In the genomic region with DNA sequence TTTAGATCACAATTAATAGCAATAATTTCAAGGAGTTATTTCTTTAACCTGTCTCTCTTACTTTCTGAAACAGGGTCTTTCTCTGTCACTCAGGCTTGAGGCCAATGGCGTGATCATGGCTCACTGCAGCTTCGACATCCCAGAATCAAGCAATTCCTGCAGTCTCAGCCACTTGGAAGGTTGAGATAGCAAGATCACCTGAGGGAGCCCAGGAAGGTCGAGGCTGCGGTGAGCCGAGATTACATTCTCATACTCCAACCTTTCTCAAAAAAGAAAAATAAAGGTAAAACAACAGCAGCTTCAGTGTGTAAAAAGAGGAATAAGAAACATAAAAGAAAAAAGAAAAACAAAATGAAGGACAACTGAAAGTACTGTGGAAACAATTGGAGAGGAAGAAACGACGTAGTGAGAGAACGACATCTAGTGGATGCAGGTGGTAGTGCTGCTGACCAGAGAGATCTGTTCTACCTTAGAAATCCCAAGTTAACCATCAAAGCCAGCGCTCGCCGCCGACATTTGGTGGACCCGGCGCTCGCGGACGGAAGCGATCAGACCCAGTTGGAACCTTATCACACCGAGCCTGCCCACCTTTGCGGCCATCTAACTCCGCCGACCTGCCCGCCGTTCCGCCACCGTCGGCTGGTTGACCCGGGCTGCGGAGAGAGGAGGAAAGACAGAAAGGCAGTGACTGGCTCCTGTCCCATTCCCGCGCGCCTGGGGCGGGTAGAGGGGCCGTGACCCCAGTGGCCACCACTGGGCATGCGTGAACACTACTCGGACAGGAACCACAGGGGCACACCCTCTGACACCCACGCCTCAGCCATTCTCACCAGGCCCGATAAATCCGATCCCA, we compare ENCODE assay signal across 8 cellular contexts.
A peak's percentile ranks its signal among the peaks of the same experiment; 100 is the strongest.
DNase-seq lines count a peak whose midpoint lies in the region; ATAC-seq and TF ChIP-seq lines count a peak whose summit lies in the region.

No MANE protein-coding gene starts in this region.

- H3K4ac ChIP-seq in H9 (ENCODE audit: low read depth, low read length): no peak overlapping the region

- H3K4me3 ChIP-seq in MM.1S (ENCODE audit: low read length) (peak overlapping the region; percentile 54), heart right ventricle (peak overlapping the region; percentile 37 to 63 (median 52)), psoas muscle (peak overlapping the region; percentile 58), aorta (ENCODE audit: low read length in 2 of 2) (peak overlapping the region; percentile 0 to 31)

- H2BK12ac ChIP-seq in H9 (ENCODE audit: insufficient read length, low read depth, low read length): no peak overlapping the region

- no peak overlapping the region for H3K56ac ChIP-seq in H9 (ENCODE audit: insufficient read length, low read depth, low read length)

- H3K4me3 Mint-ChIP-seq in H9: peak overlapping the region in 1 of 2 experiments; percentile 31; a peak in 2 of 5 replicates
- H3K4me3 Mint-ChIP-seq in activated naive CD8-positive, alpha-beta T cell treated with anti-CD3 and anti-CD28 coated beads for 36 hours: peak overlapping the region; percentile 85

- H3K27me3 ChIP-seq in H9 (ENCODE audit: insufficient read depth, low read length) (no peaks in the 10 kb centered on the region), MM.1S (replicated peaks; ENCODE audit: insufficient read depth, low read length) (no peaks in the 10 kb centered on the region), heart right ventricle (peaks cover 0 to 15% (median 7%) of the 10 kb centered on the region in 7 donors), psoas muscle (ENCODE audit: insufficient read depth in 3 of 3, low read length in 2 of 3) (peaks cover 0 to 10% (median 8%) of the 10 kb centered on the region in 3 donors), aorta (ENCODE audit: control insufficient read depth in 1 of 2, insufficient read depth in 2 of 2, low read length in 1 of 2) (no peaks in the 10 kb centered on the region)

- no peak overlapping the region for H3K9ac ChIP-seq in H9 (ENCODE audit: extremely low read depth, insufficient read length, low read length)
- H3K9ac ChIP-seq in MM.1S (ENCODE audit: low read length): peak overlapping the region; percentile 45; the same call in 1 of the 2 replicates

- H3K79me2 ChIP-seq in H9 (ENCODE audit: insufficient read depth, low read length) (no peaks in the 10 kb centered on the region), MM.1S (ENCODE audit: low read length) (no peaks in the 10 kb centered on the region)

- H3K27ac ChIP-seq in H9 (ENCODE audit: insufficient read length, low read depth, low read length) (no peak overlapping the region), MM.1S (ENCODE audit: low read length) (no peak overlapping the region), heart right ventricle (peak overlapping the region in 5 of 10 donors; percentile 4 to 75 (median 61)), psoas muscle (no peak overlapping the region), aorta (ENCODE audit: low read depth in 1 of 2, low read length in 2 of 2) (no peak overlapping the region)

- H2AK5ac ChIP-seq in H9 (ENCODE audit: insufficient read length, low read length): no peak overlapping the region

- H4K91ac ChIP-seq in H9 (ENCODE audit: insufficient read length, low read depth, low read length): no peak overlapping the region

- no peak overlapping the region for H2BK120ac ChIP-seq in H9 (ENCODE audit: low read depth, low read length, poor library complexity, severe bottlenecking)

- H2AFZ ChIP-seq in H9 (ENCODE audit: low read length) (peak overlapping the region; percentile 98), MM.1S (ENCODE audit: low read length) (peak overlapping the region; percentile 81)

- H3K23ac ChIP-seq in H9 (ENCODE audit: insufficient read length, low read depth, low read length): no peak overlapping the region

- no peaks in the 10 kb centered on the region for H3K36me3 ChIP-seq in MM.1S (replicated peaks; ENCODE audit: insufficient read depth, low read length)
- H3K36me3 ChIP-seq in heart right ventricle: no peaks in the 10 kb centered on the region
- H3K36me3 ChIP-seq in psoas muscle (ENCODE audit: insufficient read depth in 1 of 2, low read depth in 1 of 2): no peaks in the 10 kb centered on the region
- no peaks in the 10 kb centered on the region for H3K36me3 ChIP-seq in aorta (ENCODE audit: control insufficient read depth in 1 of 2, insufficient read depth in 2 of 2, low read length in 1 of 2)

- ATAC-seq in heart right ventricle: peak; percentile 75 to 94 (median 88)
- ATAC-seq in psoas muscle: peak in 3 of 4 donors; percentile 51 to 74 (median 71)
- ATAC-seq in aorta (ENCODE audit: low FRiP score): peak; percentile 75

- intact Hi-C loops in heart right ventricle (cut with DNase I) (loop anchor here (1.0 to 10.0 kb wide), 8 partner anchors 91 to 1464 kb away; partner anchors contain the start of gene YARS2 (in 1 of the 10)), psoas muscle (cut with DNase I) (loop anchor here (5.0 kb wide), 1 partner anchor 96 kb away; no protein-coding TSS in a partner anchor), aorta (cut with DNase I) (loop anchor here in 1 of 2 donors (5.0 kb wide), 1 partner anchor 96 kb away; no protein-coding TSS in a partner anchor)

- WGBS in H9 (ENCODE audit: extremely low coverage, insufficient read length, low lambda C conversion rate): no CpG with 5 or more reads among the region's 39 CpGs
- WGBS in heart right ventricle, 2 donors: 6 to 27% methylated on average over 39 of the region's 39 CpGs
- 11 to 31% (median 15%) methylated on average over 35 to 39 of the region's 39 CpGs for WGBS in psoas muscle, 3 donors
- 10 to 16% methylated on average over 39 of the region's 39 CpGs for WGBS in aorta, 2 donors

- no peak overlapping the region for H2BK5ac ChIP-seq in H9 (ENCODE audit: insufficient read length, low read length)

- H3K9me3 ChIP-seq in H9 (ENCODE audit: control insufficient read depth, low read depth, low read length): peaks cover 29% of the 10 kb centered on the region
- H3K9me3 ChIP-seq in MM.1S (replicated peaks; ENCODE audit: insufficient read depth, low read length): no peaks in the 10 kb centered on the region
- H3K9me3 ChIP-seq in heart right ventricle: no peaks in the 10 kb centered on the region
- no peaks in the 10 kb centered on the region for H3K9me3 ChIP-seq in psoas muscle
- no peaks in the 10 kb centered on the region for H3K9me3 ChIP-seq in aorta (ENCODE audit: control insufficient read depth, low read length)

- no peak overlapping the region for H3T11ph ChIP-seq in H9 (ENCODE audit: low read length)

- H4K8ac ChIP-seq in H9 (replicated peaks; ENCODE audit: insufficient read length, low read depth, low read length): no peak overlapping the region

- H3K36me3 Mint-ChIP-seq in H9 (ENCODE audit: insufficient read depth in 1 of 3, low read depth in 3 of 3): peaks cover 10 to 20% (median 17%) of the 10 kb centered on the region in 3 experiments
- no peaks in the 10 kb centered on the region for H3K36me3 Mint-ChIP-seq in activated naive CD8-positive, alpha-beta T cell treated with anti-CD3 and anti-CD28 coated beads for 36 hours

- no peak overlapping the region for H3K14ac ChIP-seq in H9 (ENCODE audit: insufficient read depth, low read length)

- H3K9me2 ChIP-seq in MM.1S (replicated peaks; ENCODE audit: insufficient read depth, low read length): no peaks in the 10 kb centered on the region

- in situ Hi-C loops in G401 (cut with HindIII; ENCODE audit: low sequenced_read_pairs): no loop called here

- no peaks in the 10 kb centered on the region for H3K23me2 ChIP-seq in H9 (ENCODE audit: insufficient read length, low read depth, low read length, poor library complexity, severe bottlenecking)

- H3F3A ChIP-seq in MM.1S (ENCODE audit: insufficient read depth, low read length): no peaks in the 10 kb centered on the region

- H2BK20ac ChIP-seq in H9 (ENCODE audit: low read depth, low read length, poor library complexity, severe bottlenecking): no peak overlapping the region

- no peaks in the 10 kb centered on the region for H3K4me1 Mint-ChIP-seq in H9
- H3K4me1 Mint-ChIP-seq in activated naive CD8-positive, alpha-beta T cell treated with anti-CD3 and anti-CD28 coated beads for 36 hours: peaks cover 7% of the 10 kb centered on the region

- no peak overlapping the region for H4K5ac ChIP-seq in H9 (ENCODE audit: insufficient read length, low read depth, low read length)

- H3K27me3 Mint-ChIP-seq in H9 (ENCODE audit: low read depth): peaks cover 2% of the 10 kb centered on the region
- H3K27me3 Mint-ChIP-seq in activated naive CD8-positive, alpha-beta T cell treated with anti-CD3 and anti-CD28 coated beads for 36 hours: peaks cover 19% of the 10 kb centered on the region

- peaks cover 88 to 92% of the 10 kb centered on the region in 2 experiments for H3K9me3 Mint-ChIP-seq in H9
- no peaks in the 10 kb centered on the region for H3K9me3 Mint-ChIP-seq in activated naive CD8-positive, alpha-beta T cell treated with anti-CD3 and anti-CD28 coated beads for 36 hours

- H2BK15ac ChIP-seq in H9 (ENCODE audit: low read depth, low read length): no peak overlapping the region

- H3K4me1 ChIP-seq in H9 (ENCODE audit: insufficient read depth, low read length) (no peaks in the 10 kb centered on the region), MM.1S (ENCODE audit: low read length) (0 out of 2 replicates have a peak, but pooled peaks cover 3% of the 10 kb centered on the region), heart right ventricle (peaks cover 0 to 14% (median 4%) of the 10 kb centered on the region in 9 donors), psoas muscle (no peaks in the 10 kb centered on the region), aorta (ENCODE audit: control insufficient read depth in 1 of 2, insufficient read depth in 2 of 2, low read length in 2 of 2) (no peaks in the 10 kb centered on the region)

- no peak overlapping the region for H3K27ac Mint-ChIP-seq in H9
- peak overlapping the region; percentile 75 for H3K27ac Mint-ChIP-seq in activated naive CD8-positive, alpha-beta T cell treated with anti-CD3 and anti-CD28 coated beads for 36 hours

- no peaks in the 10 kb centered on the region for H3K79me1 ChIP-seq in H9 (ENCODE audit: insufficient read depth, low read depth, low read length, poor library complexity, severe bottlenecking)

- DNase-seq in G401 (ENCODE audit: low spot score): peak; percentile 49
- peak; percentile 51 for DNase-seq in H9
- DNase-seq in MM.1S: peak; percentile 71
- DNase-seq in SKM-1 (lab: John Stamatoyannopoulos, UW; ENCODE audit: unreplicated experiment): peak; percentile 28
- peak; percentile 58 for DNase-seq in activated naive CD8-positive, alpha-beta T cell treated with anti-CD3 and anti-CD28 coated beads for 36 hours
- DNase-seq in heart right ventricle: peak; percentile 37 to 72
- DNase-seq in psoas muscle: peak in 1 of 2 donors; percentile 38
- peak; percentile 71 to 81 for DNase-seq in aorta

- H3K4me2 ChIP-seq in H9 (ENCODE audit: insufficient read depth, insufficient read length, low read length) (peak overlapping the region; percentile 24), MM.1S (ENCODE audit: low read depth, low read length) (peak overlapping the region; percentile 86; the same call in 1 of the 2 replicates)

- no peak overlapping the region for H3K18ac ChIP-seq in H9 (ENCODE audit: insufficient read length, low read depth, low read length)

- H4K20me1 ChIP-seq in H9 (ENCODE audit: control insufficient read depth, insufficient read depth, insufficient read length) (no peaks in the 10 kb centered on the region), MM.1S (ENCODE audit: insufficient read depth, low read length) (no peaks in the 10 kb centered on the region)

- TF ChIP-seq CTCF in H9 (conservative IDR thresholded peaks at IDR 0.05): peak; percentile 79
- peak; percentile 90 for TF ChIP-seq CTCF in MM.1S (IDR thresholded peaks at IDR 0.05; ENCODE audit: low read length)
- peak; percentile 76 to 98 (median 94) for TF ChIP-seq CTCF in heart right ventricle (IDR thresholded peaks at IDR 0.05)
- peak; percentile 85 for TF ChIP-seq CTCF in psoas muscle (IDR thresholded peaks at IDR 0.05)
